In the genomic region with DNA sequence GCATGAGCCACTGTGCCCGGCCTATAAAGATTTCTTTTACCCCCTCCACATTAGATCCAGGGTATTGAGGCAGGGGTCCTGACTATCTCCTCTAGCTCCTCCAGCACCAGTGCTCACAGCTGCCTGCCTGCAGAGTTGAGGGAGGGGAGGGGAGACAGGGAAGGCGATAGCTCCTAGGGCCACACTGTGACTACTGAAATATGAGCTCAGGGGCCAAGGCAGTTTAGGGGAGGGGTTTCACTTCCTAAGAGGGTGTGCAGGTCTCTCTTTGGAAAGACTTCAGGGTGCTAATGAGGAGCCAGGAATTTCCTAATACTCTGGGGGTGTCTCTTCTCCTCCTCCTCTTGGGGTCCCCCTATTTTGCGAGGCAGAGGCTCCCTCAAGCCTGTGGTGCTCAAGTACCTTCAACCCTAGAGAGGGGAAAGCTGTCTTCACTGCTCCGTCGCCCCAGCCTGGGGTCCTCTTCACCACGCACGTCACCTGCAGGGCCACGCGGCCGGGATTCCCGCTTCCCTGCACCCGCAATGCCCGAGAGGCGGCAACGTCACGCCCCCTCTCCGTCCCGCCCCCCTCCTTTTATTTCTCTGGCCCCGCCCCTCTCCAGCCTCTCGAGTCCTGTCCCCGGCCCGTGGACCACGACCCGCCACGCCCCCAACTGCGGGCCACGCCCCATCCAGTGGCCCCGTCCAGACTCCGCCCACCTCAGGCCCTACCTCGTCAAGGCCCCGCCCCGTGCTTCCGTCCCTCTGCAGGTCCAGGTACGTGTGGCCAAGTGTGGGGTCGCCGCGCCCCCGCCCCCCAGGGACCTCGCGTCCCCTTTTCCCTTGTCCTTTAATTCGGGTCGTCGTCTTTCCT, we compare ENCODE assay signal across 8 cellular contexts.
DNase-seq lines count a peak whose midpoint lies in the region; ATAC-seq and TF ChIP-seq lines count a peak whose summit lies in the region.

No MANE protein-coding gene starts in this region.

- peaks cover 0 to 2% of the 10 kb centered on the region in 2 experiments; a peak in 1 of 4 replicates for H3K4me1 ChIP-seq in SK-N-SH (ENCODE audit: control insufficient read depth in 1 of 2, insufficient read depth in 2 of 2, low read depth in 1 of 2, low read length in 1 of 2)
- H3K4me1 ChIP-seq in testis: no peaks in the 10 kb centered on the region

- no peaks in the 10 kb centered on the region for H3K9me3 ChIP-seq in SK-N-SH
- H3K9me3 ChIP-seq in testis: no peaks in the 10 kb centered on the region

- WGBS in SK-N-SH (ENCODE audit: low lambda C conversion rate): 16% methylated on average over 43 of the region's 43 CpGs
- 6 to 10% methylated on average over 41 to 43 of the region's 43 CpGs for WGBS in testis, 2 donors

- no peaks in the 10 kb centered on the region for H3K9me2 ChIP-seq in SK-N-SH

- no peak overlapping the region for H3K27ac Mint-ChIP-seq in activated naive CD4-positive, alpha-beta T cell treated with anti-CD3 and anti-CD28 coated beads, Interleukin-2, amount 50 U/mL, for 24 hours

- H3K27me3 Mint-ChIP-seq in activated naive CD4-positive, alpha-beta T cell treated with anti-CD3 and anti-CD28 coated beads, Interleukin-2, amount 50 U/mL, for 24 hours: peaks cover 22% of the 10 kb centered on the region

- no peak for TF ChIP-seq POLR2A in testis (IDR thresholded peaks at IDR 0.05)

- H3K9me3 Mint-ChIP-seq in activated naive CD4-positive, alpha-beta T cell treated with anti-CD3 and anti-CD28 coated beads, Interleukin-2, amount 50 U/mL, for 24 hours: no peaks in the 10 kb centered on the region

- no peak overlapping the region for H2AFZ ChIP-seq in SK-N-SH (ENCODE audit: low read depth)

- H3K4me2 ChIP-seq in SK-N-SH: no peak overlapping the region

- H3K79me2 ChIP-seq in SK-N-SH (ENCODE audit: insufficient read depth): no peaks in the 10 kb centered on the region

- TF ChIP-seq EP300 in SK-N-SH (IDR thresholded peaks at IDR 0.05; ENCODE audit: borderline replicate concordance in 1 of 2, low read depth in 1 of 2, low read length in 1 of 2): no peak

- H3K4me1 Mint-ChIP-seq in activated naive CD4-positive, alpha-beta T cell treated with anti-CD3 and anti-CD28 coated beads, Interleukin-2, amount 50 U/mL, for 24 hours: peaks cover 4% of the 10 kb centered on the region

- CTCF ChIA-PET in SK-N-SH (lab: Yijun Ruan, JAX): interaction anchor here (0.5 kb wide), 1 partner anchor 1823 kb away, joined by 3 read pairs; no protein-coding TSS in a partner anchor

- TF ChIP-seq RAD21 in SK-N-SH (IDR thresholded peaks at IDR 0.05; ENCODE audit: low read length): no peak

- H3K27me3 ChIP-seq in SK-N-SH (ENCODE audit: insufficient read depth): no peaks in the 10 kb centered on the region
- no peaks in the 10 kb centered on the region for H3K27me3 ChIP-seq in testis

- H3F3A ChIP-seq in SK-N-SH (replicated peaks; ENCODE audit: insufficient read depth): no peaks in the 10 kb centered on the region

- H3K27ac ChIP-seq in SK-N-SH (ENCODE audit: low read depth in 2 of 2, low read length in 1 of 2) (no peak overlapping the region), testis (no peak overlapping the region)

- POLR2A ChIA-PET in SK-N-SH (lab: Yijun Ruan, JAX): no interaction called here

- no peaks in the 10 kb centered on the region for H3K36me3 Mint-ChIP-seq in activated naive CD4-positive, alpha-beta T cell treated with anti-CD3 and anti-CD28 coated beads, Interleukin-2, amount 50 U/mL, for 24 hours

- no peak overlapping the region for H3K9ac ChIP-seq in SK-N-SH

- no peaks in the 10 kb centered on the region for H4K20me1 ChIP-seq in SK-N-SH (ENCODE audit: insufficient read depth)

- peak; percentile 94 for DNase-seq in SK-N-SH
- DNase-seq in left colon: peak; percentile 75 to 91
- peak; percentile 77 for DNase-seq in testis
- no peak for DNase-seq in T-helper 9 cell
- DNase-seq in NCI-H748 treated with DMSO at 0.1 percent for 48 hours (lab: John Stamatoyannopoulos, UW): no peak

- H3K4me3 ChIP-seq in SK-N-SH (ENCODE audit: low read depth in 2 of 2, low read length in 1 of 2) (peak overlapping the region in 1 of 2 experiments; percentile 19; a peak in 1 of 4 replicates), testis (peak overlapping the region; percentile 32 to 45)

- intact Hi-C loops in left colon (cut with DNase I, micrococcal nuclease): no loop called here
- intact Hi-C loops in testis (cut with DNase I; ENCODE audit: low total_unique reads): no loop called here

- no peak; the same call in 2 of the 3 replicates for ATAC-seq in SK-N-SH treated with all-trans-retinoic acid at 6 μM for 48 hours
- peak; percentile 100 for ATAC-seq in left colon
- ATAC-seq in GM18502 (IDR thresholded peaks at IDR 0.05; ENCODE audit: poor library complexity, unreplicated experiment): no peak

- H3K36me3 ChIP-seq in SK-N-SH (replicated peaks in 1 of 2; ENCODE audit: control insufficient read depth in 1 of 2, insufficient read depth in 2 of 2, low read length in 1 of 2) (no peaks in the 10 kb centered on the region), testis (ENCODE audit: low read depth, missing control alignments) (no peaks in the 10 kb centered on the region)

- no peak for TF ChIP-seq CTCF in SK-N-SH (IDR thresholded peaks at IDR 0.05)
- TF ChIP-seq CTCF in testis (IDR thresholded peaks at IDR 0.05): no peak

- H3K4me3 Mint-ChIP-seq in activated naive CD4-positive, alpha-beta T cell treated with anti-CD3 and anti-CD28 coated beads, Interleukin-2, amount 50 U/mL, for 24 hours: peak overlapping the region; percentile 47

TF ChIP-seq in SK-N-SH, 30 proteins besides CTCF, POLR2A, EP300 and RAD21:
- TF ChIP-seq, protein P1, sequence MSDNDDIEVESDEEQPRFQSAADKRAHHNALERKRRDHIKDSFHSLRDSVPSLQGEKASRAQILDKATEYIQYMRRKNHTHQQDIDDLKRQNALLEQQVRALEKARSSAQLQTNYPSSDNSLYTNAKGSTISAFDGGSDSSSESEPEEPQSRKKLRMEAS (IDR thresholded peaks at IDR 0.05; ENCODE audit: low read depth): no peak
- TF ChIP-seq ELF1 (IDR thresholded peaks at IDR 0.05) (no peak), FOXJ3 (CRISPR knock-in tag; IDR thresholded peaks at IDR 0.05) (no peak), FOSL2 (IDR thresholded peaks at IDR 0.05; ENCODE audit: borderline replicate concordance, low read depth) (no peak), SMC3 (IDR thresholded peaks at IDR 0.05; ENCODE audit: low read depth, low read length) (no peak), YY1 (IDR thresholded peaks at IDR 0.05; ENCODE audit: low read depth) (no peak), CHD2 (IDR thresholded peaks at IDR 0.05; ENCODE audit: low read length, partially characterized antibody) (no peak), TCF12 (IDR thresholded peaks at IDR 0.05) (no peak)

TF ChIP-seq in SK-N-SH treated with all-trans-retinoic acid at 6 μM for 48 hours, 23 proteins besides CTCF, POLR2A, EP300 and RAD21:
- TF ChIP-seq ZFP30 (CRISPR knock-in tag; IDR thresholded peaks at IDR 0.05) (no peak), ZC3H10 (CRISPR knock-in tag; IDR thresholded peaks at IDR 0.05) (no peak), TOX (CRISPR knock-in tag; IDR thresholded peaks at IDR 0.05; ENCODE audit: borderline replicate concordance) (no peak), ZNF8 (CRISPR knock-in tag; IDR thresholded peaks at IDR 0.05) (no peak), PPARA (CRISPR knock-in tag; IDR thresholded peaks at IDR 0.05; ENCODE audit: borderline replicate concordance) (no peak), OSR1 (CRISPR knock-in tag; IDR thresholded peaks at IDR 0.05) (no peak)
- TF ChIP-seq, protein P2, sequence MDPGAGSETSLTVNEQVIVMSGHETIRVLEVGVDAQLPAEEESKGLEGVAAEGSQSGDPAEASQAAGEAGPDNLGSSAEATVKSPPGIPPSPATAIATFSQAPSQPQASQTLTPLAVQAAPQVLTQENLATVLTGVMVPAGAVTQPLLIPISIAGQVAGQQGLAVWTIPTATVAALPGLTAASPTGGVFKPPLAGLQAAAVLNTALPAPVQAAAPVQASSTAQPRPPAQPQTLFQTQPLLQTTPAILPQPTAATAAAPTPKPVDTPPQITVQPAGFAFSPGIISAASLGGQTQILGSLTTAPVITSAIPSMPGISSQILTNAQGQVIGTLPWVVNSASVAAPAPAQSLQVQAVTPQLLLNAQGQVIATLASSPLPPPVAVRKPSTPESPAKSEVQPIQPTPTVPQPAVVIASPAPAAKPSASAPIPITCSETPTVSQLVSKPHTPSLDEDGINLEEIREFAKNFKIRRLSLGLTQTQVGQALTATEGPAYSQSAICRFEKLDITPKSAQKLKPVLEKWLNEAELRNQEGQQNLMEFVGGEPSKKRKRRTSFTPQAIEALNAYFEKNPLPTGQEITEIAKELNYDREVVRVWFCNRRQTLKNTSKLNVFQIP (CRISPR knock-in tag; IDR thresholded peaks at IDR 0.05; ENCODE audit: borderline replicate concordance, low read depth): no peak

Comparison
In these comparisons a context has a peak if more than half of its experiments do, and no peak if none do; other contexts are left out.
1. DNase-seq: peak in SK-N-SH (single experiment), left colon (2 of 2) and testis (single experiment); none in T-helper 9 cell (single experiment) and NCI-H748 treated with DMSO at 0.1 percent for 48 hours (single experiment).